ENCODE assay signal across 16 cellular contexts in the genomic region with DNA sequence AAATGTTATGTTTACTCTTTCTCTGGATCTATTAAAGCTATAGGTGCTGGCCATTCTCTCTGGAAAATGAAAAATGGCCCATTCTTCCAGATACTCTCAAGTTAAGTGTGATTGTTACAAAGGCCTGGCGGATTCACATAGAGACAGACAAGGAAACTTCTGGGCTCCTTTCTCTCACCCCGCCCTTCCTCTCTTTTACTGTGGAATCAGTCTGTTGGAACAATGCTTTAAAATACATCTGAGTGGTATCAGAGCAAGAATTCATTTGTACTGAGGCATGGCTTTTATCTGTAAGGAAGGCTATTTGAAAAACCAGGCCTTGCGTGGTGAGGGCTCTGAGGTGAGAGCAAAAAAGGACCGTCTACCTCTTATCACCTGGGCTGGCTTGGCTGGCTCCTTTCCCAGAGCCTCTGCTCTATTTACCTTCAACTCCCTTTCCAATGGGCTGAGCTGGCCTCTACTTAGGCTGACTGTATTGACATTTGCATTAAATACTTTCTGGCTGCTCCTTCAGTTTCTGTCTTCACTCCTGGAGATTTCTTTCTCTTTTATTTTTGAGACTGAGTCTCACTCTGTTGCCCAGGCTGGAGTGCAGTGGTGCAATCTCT.
DNase-seq lines count a peak whose midpoint lies in the region; ATAC-seq, FAIRE-seq and TF ChIP-seq lines count a peak whose summit lies in the region.
"Had no signal": no experiment of that assay in that cellular context is flagged by ENCODE, and none has a peak within 500 bp of the region (broad histone marks: within the 10 kb centered on the region; RNA-seq: fewer than 3 reads in every experiment).

No MANE protein-coding gene starts in this region.

- no peaks in the 10 kb centered on the region for H3K36me3 ChIP-seq in bronchial epithelial cell (ENCODE audit: control insufficient read depth, insufficient read depth, low read length)
- H3K36me3 ChIP-seq: cardiac muscle cell had no signal

- no peak overlapping the region for H3K27ac Mint-ChIP-seq in chondrocyte (ENCODE audit: unreplicated experiment)
- H3K27ac Mint-ChIP-seq: activated naive CD8-positive, alpha-beta T cell treated with anti-CD3 and anti-CD28 coated beads, Interleukin-2, amount 50 U/mL, for 24 hours; natural killer cell had no signal

- DNase-seq in DMS79 (lab: John Stamatoyannopoulos, UW), result peak; percentile 50
- peak; percentile 16 for DNase-seq in NCI-H2107 (lab: John Stamatoyannopoulos, UW)
- peak; percentile 45 for DNase-seq in bronchial epithelial cell (ENCODE audit: low read depth)
- DNase-seq in mucosa of gallbladder (ENCODE audit: low spot score), result peak; percentile 74
- DNase-seq in AG20443 (ENCODE audit: low spot score), result no peak
- no peak for DNase-seq in chondrocyte (ENCODE audit: low spot score)
- no peak for DNase-seq in COR-L47 (lab: John Stamatoyannopoulos, UW)
- DNase-seq: activated naive CD8-positive, alpha-beta T cell treated with anti-CD3 and anti-CD28 coated beads, Interleukin-2, amount 50 U/mL, for 24 hours; activated T-cell treated with anti-CD3 and anti-CD28 coated beads, Interleukin-2, amount 50 U/mL, for 4 hours; effector CD4-positive, alpha-beta T cell; left ventricle myocardium superior; natural killer cell; NCI-H2171 treated with DMSO at 0.1 percent for 48 hours had no signal

- H3K27me3 ChIP-seq in bronchial epithelial cell (ENCODE audit: control insufficient read depth, insufficient read depth, low read length), result no peaks in the 10 kb centered on the region
- H3K27me3 ChIP-seq: cardiac muscle cell had no signal

- no peak for ATAC-seq in GM18498 (IDR thresholded peaks at IDR 0.05; ENCODE audit: unreplicated experiment)
- ATAC-seq: activated naive CD8-positive, alpha-beta T cell treated with anti-CD3 and anti-CD28 coated beads, Interleukin-2, amount 50 U/mL, for 24 hours; activated T-cell treated with anti-CD3 and anti-CD28 coated beads, Interleukin-2, amount 50 U/mL, for 4 hours; left ventricle myocardium superior; natural killer cell had no signal

- no peak for FAIRE-seq in bronchial epithelial cell (lab: Jason Lieb, UNC)

- no peaks in the 10 kb centered on the region for H3K27me3 Mint-ChIP-seq in chondrocyte (ENCODE audit: low read depth)

- no peak overlapping the region for H3K4me3 ChIP-seq in bronchial epithelial cell (ENCODE audit: low read depth, low read length)
- H3K4me3 ChIP-seq: cardiac muscle cell, SK-N-MC had no signal

- peaks cover 17% of the 10 kb centered on the region for H3K9me3 Mint-ChIP-seq in chondrocyte (ENCODE audit: low read depth)
- H3K9me3 Mint-ChIP-seq: activated naive CD8-positive, alpha-beta T cell treated with anti-CD3 and anti-CD28 coated beads, Interleukin-2, amount 50 U/mL, for 24 hours had no signal

- peaks cover 3% of the 10 kb centered on the region for H3K36me3 Mint-ChIP-seq in chondrocyte (ENCODE audit: low read depth)

- peaks cover 32% of the 10 kb centered on the region for H3K4me1 Mint-ChIP-seq in chondrocyte (ENCODE audit: low read depth)
- H3K4me1 Mint-ChIP-seq: natural killer cell had no signal

- H3K4me3 Mint-ChIP-seq in chondrocyte (ENCODE audit: unreplicated experiment), result no peak overlapping the region
- H3K4me3 Mint-ChIP-seq: activated naive CD8-positive, alpha-beta T cell treated with anti-CD3 and anti-CD28 coated beads, Interleukin-2, amount 50 U/mL, for 24 hours; activated T-cell treated with anti-CD3 and anti-CD28 coated beads, Interleukin-2, amount 50 U/mL, for 4 hours; natural killer cell had no signal

- no peak for TF ChIP-seq CTCF in bronchial epithelial cell (IDR thresholded peaks at IDR 0.05; ENCODE audit: insufficient read depth, low read length, severe bottlenecking)
- no peak for TF ChIP-seq CTCF in chondrocyte (IDR thresholded peaks at IDR 0.05)

Comparison
In these comparisons a context has a peak if more than half of its experiments do, and no peak if none do; other contexts are left out.
1. DNase-seq: peak in DMS79 (single experiment), NCI-H2107 (single experiment), bronchial epithelial cell (single experiment) and mucosa of gallbladder (single experiment); none in AG20443 (single experiment), chondrocyte (single experiment) and COR-L47 (single experiment).